Comparison of ENCODE assay signal across 13 cellular contexts in the genomic region with DNA sequence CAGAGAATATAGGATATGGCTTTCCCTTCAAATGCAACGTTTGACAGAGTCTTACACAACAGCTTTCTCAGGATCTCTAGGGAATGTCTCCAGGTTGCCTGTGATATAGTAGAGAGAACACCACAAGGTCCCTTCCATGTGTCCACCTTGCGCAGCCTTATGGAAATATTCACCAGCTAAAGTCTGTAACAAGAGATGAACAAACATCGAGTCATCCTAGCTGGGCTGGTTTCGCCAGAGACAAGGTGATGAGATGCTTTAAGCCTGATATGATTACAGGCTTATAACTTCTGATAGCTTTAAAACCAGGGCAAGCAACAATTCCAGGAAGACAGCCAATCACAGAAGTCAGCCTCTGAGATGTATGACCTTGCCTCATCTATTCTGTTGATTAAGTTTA.
DNase-seq lines count a peak whose midpoint lies in the region; ATAC-seq and TF ChIP-seq lines count a peak whose summit lies in the region.
"Had no signal": no experiment of that assay in that cellular context is flagged by ENCODE, and none has a peak within 500 bp of the region (broad histone marks: within the 10 kb centered on the region; RNA-seq: fewer than 3 reads in every experiment).

No MANE protein-coding gene starts in this region.

- peaks cover 12% of the 10 kb centered on the region for H3K36me3 Mint-ChIP-seq in HFFc6 (ENCODE audit: low read depth)
- peaks cover 57% of the 10 kb centered on the region for H3K36me3 Mint-ChIP-seq in Calu3 (ENCODE audit: insufficient read depth, unreplicated experiment)

- no peaks in the 10 kb centered on the region for H3K36me3 ChIP-seq in testis (ENCODE audit: low read depth, missing control alignments)
- H3K36me3 ChIP-seq: BE2C had no signal

- DNase-seq in DMS53 treated with DMSO at 0.1 percent for 48 hours (lab: John Stamatoyannopoulos, UW; ENCODE audit: unreplicated experiment) (peak; percentile 33), HFFc6 (peak; percentile 42), amniotic epithelial cell (ENCODE audit: low read depth) (peak; percentile 38), fibroblast of mammary gland (ENCODE audit: low read depth) (peak; percentile 49), testis (no peak), Calu3 (no peak), left ventricle myocardium superior (no peak), SIG-M5 treated with dmso at 0.1 percent for 504 hours (lab: John Stamatoyannopoulos, UW; ENCODE audit: unreplicated experiment) (no peak)
- DNase-seq: BE2C; CD4-positive, alpha-beta memory T cell; NCI-H1930; NCI-H2171; NCI-H510A treated with DMSO at 0.1 percent for 48 hours had no signal

- H3K4me1 Mint-ChIP-seq in HFFc6 (ENCODE audit: low read depth): peaks cover 29% of the 10 kb centered on the region
- H3K4me1 Mint-ChIP-seq in Calu3 (ENCODE audit: low read depth, unreplicated experiment): no peaks in the 10 kb centered on the region
- H3K4me1 Mint-ChIP-seq: CD4-positive, alpha-beta memory T cell had no signal

- WGBS in testis, 2 donors: 89 to 94% methylated on average over 4 of the region's 4 CpGs

- H3K27me3 ChIP-seq in testis: no peaks in the 10 kb centered on the region
- H3K27me3 ChIP-seq: BE2C had no signal

- H3K27ac Mint-ChIP-seq in HFFc6: no peak overlapping the region
- H3K27ac Mint-ChIP-seq in Calu3 (ENCODE audit: unreplicated experiment): no peak overlapping the region

- CTCF ChIA-PET in Calu3 (lab: Charles Lee): no interaction called here

- TF ChIP-seq CTCF in HFFc6 (IDR thresholded peaks at IDR 0.05) (no peak), fibroblast of mammary gland (conservative IDR thresholded peaks at IDR 0.05; ENCODE audit: control insufficient read depth, insufficient read depth, low read depth, low read length) (no peak), testis (IDR thresholded peaks at IDR 0.05) (no peak), Calu3 (IDR thresholded peaks at IDR 0.05; ENCODE audit: unreplicated experiment) (no peak)

- H3K27ac ChIP-seq in testis: no peak overlapping the region

- H3K27me3 Mint-ChIP-seq in HFFc6 (ENCODE audit: insufficient read depth) (peaks cover 2% of the 10 kb centered on the region; the same call in 1 of the 2 replicates), Calu3 (ENCODE audit: unreplicated experiment) (no peaks in the 10 kb centered on the region)
- H3K27me3 Mint-ChIP-seq: CD4-positive, alpha-beta memory T cell had no signal

- no peaks in the 10 kb centered on the region for H3K9me3 ChIP-seq in testis
- H3K9me3 ChIP-seq: BE2C had no signal

- TF ChIP-seq POLR2A in testis (IDR thresholded peaks at IDR 0.05): no peak

- H3K4me1 ChIP-seq in testis: no peaks in the 10 kb centered on the region
- H3K4me1 ChIP-seq: BE2C had no signal

- H3K4me3 Mint-ChIP-seq in HFFc6 (no peak overlapping the region), Calu3 (ENCODE audit: low read depth, unreplicated experiment) (no peak overlapping the region)
- H3K4me3 Mint-ChIP-seq: CD4-positive, alpha-beta memory T cell had no signal

- ATAC-seq in left ventricle myocardium superior: no peak

- intact Hi-C loops in testis (cut with DNase I; ENCODE audit: low total_unique reads): no loop called here
- intact Hi-C loops in Calu3 (cut with micrococcal nuclease; ENCODE audit: unreplicated experiment): no loop called here
- intact Hi-C loops in left ventricle myocardium superior (cut with micrococcal nuclease): no loop called here

- H3K9me3 Mint-ChIP-seq in HFFc6 (no peaks in the 10 kb centered on the region), Calu3 (ENCODE audit: low read depth, unreplicated experiment) (no peaks in the 10 kb centered on the region)

- H3K4me3 ChIP-seq in fibroblast of mammary gland (ENCODE audit: control insufficient read depth, low read depth, low read length) (no peak overlapping the region), testis (no peak overlapping the region)

- no TSS peak for BruUV-seq in Calu3 (replicated peaks; lab: Mats Ljungman, UMichigan)

Comparison
In these comparisons a context has a peak if more than half of its experiments do, and no peak if none do; other contexts are left out.
1. DNase-seq: peak in DMS53 treated with DMSO at 0.1 percent for 48 hours (single experiment), HFFc6 (single experiment), amniotic epithelial cell (single experiment) and fibroblast of mammary gland (single experiment); none in testis (single experiment), Calu3 (single experiment), left ventricle myocardium superior (single experiment) and SIG-M5 treated with dmso at 0.1 percent for 504 hours (single experiment).